1 cellular context compared by ENCODE assay signal in the genomic region with DNA sequence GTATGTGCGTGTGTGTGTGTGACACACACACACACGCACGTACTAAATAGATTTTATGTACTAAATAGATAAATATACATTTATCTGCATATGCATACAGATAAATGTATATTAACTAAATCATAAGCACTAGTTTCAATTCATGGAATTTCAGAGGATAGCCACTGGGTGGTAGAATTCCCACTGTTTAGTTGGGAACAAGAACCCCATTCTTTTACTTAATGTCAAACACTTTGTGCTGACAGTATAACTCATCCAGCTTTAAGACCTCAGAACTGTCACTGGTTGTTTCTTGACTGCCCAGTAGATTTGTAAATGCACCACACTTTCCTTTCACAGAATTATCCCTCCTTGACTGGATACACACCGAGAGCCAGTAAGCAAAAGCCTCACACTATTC.
TF ChIP-seq lines count a peak whose summit lies in the region.

No MANE protein-coding gene starts in this region.

TF ChIP-seq in GM23338, 12 proteins besides CTCF, POLR2A, EP300 and RAD21 (continued from another document):
- TF ChIP-seq REST (IDR thresholded peaks at IDR 0.05; ENCODE audit: unreplicated experiment) (no peak), EZH2phosphoT487 (IDR thresholded peaks at IDR 0.05; ENCODE audit: unreplicated experiment) (no peak), NANOG (IDR thresholded peaks at IDR 0.05; ENCODE audit: borderline replicate concordance) (no peak), CREB1 (CRISPR knock-in tag; IDR thresholded peaks at IDR 0.05; ENCODE audit: low read depth) (no peak)
